Comparison of ENCODE assay signal across 10 cellular contexts in the genomic region with DNA sequence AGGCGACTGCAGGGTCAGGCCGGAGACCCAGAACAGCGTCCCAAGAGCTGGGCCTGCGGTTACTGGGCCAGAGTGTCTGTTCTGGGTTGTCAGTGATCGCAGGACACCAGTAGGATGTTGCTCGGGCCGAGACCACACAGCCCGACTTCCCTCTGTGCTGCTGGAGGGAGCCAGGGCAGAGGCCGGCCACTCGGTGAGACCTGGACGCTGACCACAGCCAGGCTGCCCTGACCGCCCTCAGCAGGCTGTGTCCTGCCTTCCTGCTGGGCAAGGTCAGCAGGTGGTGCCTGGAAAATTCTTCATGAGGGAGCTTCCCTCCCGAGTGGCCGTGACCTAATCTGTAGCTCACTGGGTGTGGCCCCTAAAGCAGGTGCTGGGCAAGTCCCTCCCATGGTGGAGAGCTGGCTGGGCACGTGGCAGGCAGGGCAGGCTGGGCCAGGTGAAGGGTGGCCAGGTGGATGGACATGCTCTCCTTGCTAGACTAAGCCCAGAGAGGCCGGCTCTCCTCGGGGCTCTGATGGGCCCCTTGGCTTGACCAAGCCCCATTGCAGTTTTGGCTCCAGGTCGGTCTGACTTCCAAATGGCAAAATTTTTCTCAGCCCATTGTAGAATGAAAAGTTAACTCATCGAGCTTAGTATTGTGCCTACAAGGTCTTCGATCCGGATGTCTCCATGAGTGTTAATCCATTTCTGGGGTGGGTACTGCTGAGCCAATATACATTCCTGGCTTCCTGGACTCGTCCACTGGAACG. TPM values are rescaled to one million over a fixed set of nuclear protein-coding genes. Genes with fewer than 3 reads are reported as not detected.
DNase-seq lines count a peak whose midpoint lies in the region; ATAC-seq and TF ChIP-seq lines count a peak whose summit lies in the region.
"Had no signal": no experiment of that assay in that cellular context is flagged by ENCODE, and none has a peak within 500 bp of the region (broad histone marks: within the 10 kb centered on the region; RNA-seq: fewer than 3 reads in every experiment).

No MANE protein-coding gene starts in this region.

- ATAC-seq in Panc1 (no peak), GM21619 (IDR thresholded peaks at IDR 0.05; ENCODE audit: unreplicated experiment) (no peak)

- H3K27me3 Mint-ChIP-seq in activated naive CD4-positive, alpha-beta T cell treated with anti-CD3 and anti-CD28 coated beads, Interleukin-2, amount 50 U/mL, for 24 hours = no peaks in the 10 kb centered on the region
- peaks cover 15% of the 10 kb centered on the region for H3K27me3 Mint-ChIP-seq in glutamatergic neuron (ENCODE audit: unreplicated experiment)

- no peaks in the 10 kb centered on the region; the same call in 1 of the 2 replicates for H3K36me3 ChIP-seq in Panc1 (ENCODE audit: control insufficient read depth, insufficient read depth, low read length)
- H3K36me3 ChIP-seq: neutrophil had no signal

- H3K27ac Mint-ChIP-seq in activated naive CD4-positive, alpha-beta T cell treated with anti-CD3 and anti-CD28 coated beads, Interleukin-2, amount 50 U/mL, for 24 hours = no peak overlapping the region
- no peak overlapping the region for H3K27ac Mint-ChIP-seq in glutamatergic neuron (ENCODE audit: unreplicated experiment)
- H3K27ac Mint-ChIP-seq: CD14-positive monocyte had no signal

- CTCF ChIA-PET in Panc1 (lab: Charles Lee) = no interaction called here

- no peak for DNase-seq in activated naive CD4-positive, alpha-beta T cell treated with anti-CD3 and anti-CD28 coated beads, Interleukin-2, amount 50 U/mL, for 16 hours
- DNase-seq in Panc1 (ENCODE audit: low read depth, low spot score) = no peak
- no peak for DNase-seq in glutamatergic neuron
- no peak for DNase-seq in DMS 273 treated with DMSO at 0.1 percent for 48 hours (lab: John Stamatoyannopoulos, UW)
- no peak for DNase-seq in DMS153 (lab: John Stamatoyannopoulos, UW)

- H3K27ac ChIP-seq in Panc1 (ENCODE audit: low read length) = peak overlapping the region; percentile 96
- peak overlapping the region; percentile 46 for H3K27ac ChIP-seq in temporal lobe (ENCODE audit: low read depth, low read length)

- no TSS peak for BruUV-seq in Panc1 (replicated peaks; lab: Mats Ljungman, UMichigan)

- no peaks in the 10 kb centered on the region for H3K9me3 ChIP-seq in Panc1 (ENCODE audit: control insufficient read depth, insufficient read depth, low read depth, low read length)
- H3K9me3 ChIP-seq: neutrophil had no signal

- H3K4me3 Mint-ChIP-seq in activated naive CD4-positive, alpha-beta T cell treated with anti-CD3 and anti-CD28 coated beads, Interleukin-2, amount 50 U/mL, for 24 hours = peak overlapping the region; percentile 73
- peak overlapping the region; percentile 76 for H3K4me3 Mint-ChIP-seq in glutamatergic neuron (ENCODE audit: unreplicated experiment)

- H3K36me3 Mint-ChIP-seq in activated naive CD4-positive, alpha-beta T cell treated with anti-CD3 and anti-CD28 coated beads, Interleukin-2, amount 50 U/mL, for 24 hours = no peaks in the 10 kb centered on the region
- no peaks in the 10 kb centered on the region for H3K36me3 Mint-ChIP-seq in glutamatergic neuron (ENCODE audit: unreplicated experiment)

- H3K4me1 ChIP-seq in Panc1 (ENCODE audit: control insufficient read depth, insufficient read depth, low read length) = peaks cover 64% of the 10 kb centered on the region

- intact Hi-C loops in Panc1 (cut with micrococcal nuclease; ENCODE audit: unreplicated experiment) = no loop called here

- H3K4me3 ChIP-seq in Panc1 (ENCODE audit: low read depth in 2 of 2, low read length in 2 of 2) = peak overlapping the region; percentile 65 to 80

- POLR2A ChIA-PET in Panc1 (lab: Charles Lee) = no interaction called here

- peaks cover 6% of the 10 kb centered on the region for H3K4me1 Mint-ChIP-seq in activated naive CD4-positive, alpha-beta T cell treated with anti-CD3 and anti-CD28 coated beads, Interleukin-2, amount 50 U/mL, for 24 hours
- peaks cover 18% of the 10 kb centered on the region for H3K4me1 Mint-ChIP-seq in glutamatergic neuron (ENCODE audit: low read depth, unreplicated experiment)

- TF ChIP-seq CTCF in Panc1 (IDR thresholded peaks at IDR 0.05) (no peak), glutamatergic neuron (IDR thresholded peaks at IDR 0.05; ENCODE audit: partially characterized antibody, unreplicated experiment) (no peak)

- in situ Hi-C loops in Panc1 (cut with HindIII; ENCODE audit: low pct_unique_long_range_greater_than_20kb, low sequenced_read_pairs) = no loop called here

- H3K9me3 Mint-ChIP-seq in activated naive CD4-positive, alpha-beta T cell treated with anti-CD3 and anti-CD28 coated beads, Interleukin-2, amount 50 U/mL, for 24 hours = no peaks in the 10 kb centered on the region
- peaks cover 14% of the 10 kb centered on the region for H3K9me3 Mint-ChIP-seq in glutamatergic neuron (ENCODE audit: unreplicated experiment)

- H3K27me3 ChIP-seq in Panc1 (ENCODE audit: control insufficient read depth, insufficient read depth, low read length) = no peaks in the 10 kb centered on the region

RNA-seq across cellular contexts. Expression of a gene that starts 1.9 kb away (rescaled TPM):
- total RNA-seq in Panc1 (2021; ENCODE audit: unreplicated experiment) = 167 TPM
- polyA plus RNA-seq in Panc1 (2012; ENCODE audit: insufficient read length) = 145 TPM
- 26.5 TPM for total RNA-seq in glutamatergic neuron (ENCODE audit: unreplicated experiment)
- 1.7 TPM for total RNA-seq in temporal lobe

Comparison
In these comparisons a context has a peak if more than half of its experiments do, and no peak if none do; other contexts are left out.
1. RNA of a gene that starts 1.9 kb away (total RNA-seq): 167 TPM in Panc1 (single experiment) and 26.5 TPM in glutamatergic neuron (single experiment); 1.7 TPM in temporal lobe (single experiment); every median in the first group is over 10 times any median in the second.